Comparison of ENCODE assay signal across 8 cellular contexts in the genomic region with DNA sequence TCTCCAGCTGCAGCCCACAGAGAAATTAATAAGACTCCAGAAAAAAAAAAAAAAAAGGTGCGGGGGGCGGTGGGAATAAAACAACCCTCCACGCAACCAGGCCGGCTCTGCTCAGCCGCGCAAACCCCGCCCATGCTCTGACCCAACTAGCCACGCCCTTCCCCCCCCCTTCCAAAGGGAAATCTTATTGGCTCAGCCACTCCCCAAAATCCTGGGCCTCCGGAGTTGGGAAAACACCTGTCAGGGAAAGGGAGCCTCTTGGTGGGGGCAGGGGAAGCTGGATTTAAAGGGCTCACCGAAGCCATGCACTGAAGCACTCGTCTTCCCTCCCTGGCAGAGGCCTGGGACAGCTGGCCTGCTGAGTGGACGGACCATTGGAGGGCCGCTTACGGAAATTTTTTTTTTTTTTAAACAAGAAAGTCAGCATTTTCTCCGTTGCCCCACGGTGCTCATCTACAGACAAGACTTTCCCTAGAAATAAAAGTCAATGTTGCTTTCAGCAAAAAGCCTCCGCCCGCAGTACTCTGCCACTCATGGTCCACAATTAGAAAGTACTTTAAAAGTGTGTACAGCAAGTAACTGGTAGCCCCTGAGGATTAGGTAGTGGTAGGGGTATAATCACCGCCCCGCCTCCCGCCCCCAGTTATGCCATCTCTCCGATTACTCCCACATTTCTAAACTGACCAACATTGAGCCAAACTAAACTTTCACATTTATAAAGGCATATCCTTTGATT. TPM values are rescaled to one million over a fixed set of nuclear protein-coding genes. Genes with fewer than 3 reads are reported as not detected.
A peak's percentile ranks its signal among the peaks of the same experiment; 100 is the strongest.
DNase-seq lines count a peak whose midpoint lies in the region; ATAC-seq and TF ChIP-seq lines count a peak whose summit lies in the region.

No MANE protein-coding gene starts in this region.

- H3K4me3 ChIP-seq in liver (ENCODE audit: low read depth in 1 of 3, low read length in 3 of 3) (peak overlapping the region; percentile 56 to 71 (median 59)), suprapubic skin (peak overlapping the region; percentile 70)

- no peak for TF ChIP-seq EP300 in suprapubic skin (IDR thresholded peaks at IDR 0.05)

- H3K4me1 ChIP-seq in liver (ENCODE audit: control insufficient read depth in 4 of 4, insufficient read depth in 4 of 4, low read length in 3 of 4) (peaks cover 11 to 30% (median 22%) of the 10 kb centered on the region in 4 donors), suprapubic skin (peaks cover 32% of the 10 kb centered on the region)

- ATAC-seq in GM19455 (IDR thresholded peaks at IDR 0.05; ENCODE audit: unreplicated experiment) = no peak

- WGBS in liver = 41% methylated on average over 22 of the region's 22 CpGs
- WGBS in suprapubic skin = 33% methylated on average over 22 of the region's 22 CpGs

- BruUV-seq in Calu3 (replicated peaks; lab: Mats Ljungman, UMichigan) = no TSS peak

- no peak overlapping the region for H3K9ac ChIP-seq in liver (ENCODE audit: low read depth in 1 of 2, low read length in 2 of 2)

- no peak for TF ChIP-seq RAD21 in liver (IDR thresholded peaks at IDR 0.05)

- no peaks in the 10 kb centered on the region for H3K9me3 ChIP-seq in liver (ENCODE audit: control insufficient read depth in 4 of 4, low read length in 3 of 4)
- no peaks in the 10 kb centered on the region for H3K9me3 ChIP-seq in suprapubic skin

- H3K36me3 Mint-ChIP-seq in Calu3 (ENCODE audit: insufficient read depth, unreplicated experiment) (peaks cover 33% of the 10 kb centered on the region), chondrocyte (ENCODE audit: low read depth) (no peaks in the 10 kb centered on the region)
- no peaks in the 10 kb centered on the region for H3K36me3 Mint-ChIP-seq in activated CD4-positive, alpha-beta T cell treated with anti-CD3 and anti-CD28 coated beads, Interleukin-2, amount 10 ng/mL, durations not matched to agents 24 days and 14 days (ENCODE audit: low read depth)

- H3K27ac ChIP-seq in liver (ENCODE audit: low read depth in 1 of 2, low read length in 2 of 2) (no peak overlapping the region), suprapubic skin (no peak overlapping the region)

- CTCF ChIA-PET in Calu3 (lab: Charles Lee) = interaction anchor here (0.5 to 0.6 kb wide), 2 partner anchors 341 to 1202 kb away, joined by 3 to 4 read pairs; no protein-coding TSS in a partner anchor

- H3K27me3 ChIP-seq in liver (ENCODE audit: control insufficient read depth in 4 of 4, insufficient read depth in 4 of 4, low read length in 3 of 4) (peaks cover 0 to 12% (median 6%) of the 10 kb centered on the region in 4 donors), suprapubic skin (peaks cover 39% of the 10 kb centered on the region)

- TF ChIP-seq CTCF in Calu3 (IDR thresholded peaks at IDR 0.05; ENCODE audit: unreplicated experiment) = no peak
- TF ChIP-seq CTCF in chondrocyte (IDR thresholded peaks at IDR 0.05) = no peak
- no peak for TF ChIP-seq CTCF in liver (IDR thresholded peaks at IDR 0.05; ENCODE audit: low read depth, low read length, missing input control)
- TF ChIP-seq CTCF in suprapubic skin (IDR thresholded peaks at IDR 0.05) = no peak

- H3K27me3 Mint-ChIP-seq in Calu3 (ENCODE audit: unreplicated experiment) (no peaks in the 10 kb centered on the region), chondrocyte (ENCODE audit: low read depth) (peaks cover 16% of the 10 kb centered on the region)
- H3K27me3 Mint-ChIP-seq in activated CD4-positive, alpha-beta T cell treated with anti-CD3 and anti-CD28 coated beads, Interleukin-2, amount 10 ng/mL, durations not matched to agents 24 days and 14 days = peaks cover 55% of the 10 kb centered on the region

- H3K27ac Mint-ChIP-seq in Calu3 (ENCODE audit: unreplicated experiment) (peak overlapping the region; percentile 53), chondrocyte (ENCODE audit: unreplicated experiment) (no peak overlapping the region)
- no peak overlapping the region for H3K27ac Mint-ChIP-seq in activated CD4-positive, alpha-beta T cell treated with anti-CD3 and anti-CD28 coated beads, Interleukin-2, amount 10 ng/mL, durations not matched to agents 24 days and 14 days

- DNase-seq in Calu3 (peak; percentile 80), NCI-H2171 (lab: John Stamatoyannopoulos, UW) (peak; percentile 62), chondrocyte (ENCODE audit: low spot score) (no peak), suprapubic skin (ENCODE audit: low spot score in 2 of 2) (peak in 1 of 2 donors; percentile 77), CD1c-positive myeloid dendritic cell (ENCODE audit: extremely low spot score) (no peak)
- DNase-seq in activated CD4-positive, alpha-beta T cell treated with anti-CD3 and anti-CD28 coated beads, Interleukin-2, amount 10 ng/mL, durations not matched to agents 24 days and 14 days = no peak

- H3K9me3 Mint-ChIP-seq in Calu3 (ENCODE audit: low read depth, unreplicated experiment) = no peaks in the 10 kb centered on the region
- no peaks in the 10 kb centered on the region for H3K9me3 Mint-ChIP-seq in chondrocyte (ENCODE audit: low read depth)
- H3K9me3 Mint-ChIP-seq in activated CD4-positive, alpha-beta T cell treated with anti-CD3 and anti-CD28 coated beads, Interleukin-2, amount 10 ng/mL, durations not matched to agents 24 days and 14 days = peaks cover 4% of the 10 kb centered on the region

- no peak for TF ChIP-seq POLR2A in suprapubic skin (IDR thresholded peaks at IDR 0.05)

- intact Hi-C loops in Calu3 (cut with micrococcal nuclease; ENCODE audit: unreplicated experiment) = no loop called here
- intact Hi-C loops in activated CD4-positive, alpha-beta T cell treated with anti-CD3 and anti-CD28 coated beads, Interleukin-2, amount 10 ng/mL, durations not matched to agents 24 days and 14 days (cut with micrococcal nuclease) = loop anchor here (2.0 kb wide), 1 partner anchor 613 kb away; no protein-coding TSS in a partner anchor

- H3K4me1 Mint-ChIP-seq in Calu3 (ENCODE audit: low read depth, unreplicated experiment) (peaks cover 17% of the 10 kb centered on the region), chondrocyte (ENCODE audit: low read depth) (peaks cover 19% of the 10 kb centered on the region)
- peaks cover 7% of the 10 kb centered on the region for H3K4me1 Mint-ChIP-seq in activated CD4-positive, alpha-beta T cell treated with anti-CD3 and anti-CD28 coated beads, Interleukin-2, amount 10 ng/mL, durations not matched to agents 24 days and 14 days

- H3K36me3 ChIP-seq in liver (ENCODE audit: control insufficient read depth in 4 of 4, insufficient read depth in 3 of 4, low read depth in 1 of 4, low read length in 3 of 4) (no peaks in the 10 kb centered on the region), suprapubic skin (no peaks in the 10 kb centered on the region)

- peak overlapping the region; percentile 94 for H3K4me3 Mint-ChIP-seq in Calu3 (ENCODE audit: low read depth, unreplicated experiment)
- H3K4me3 Mint-ChIP-seq in chondrocyte (ENCODE audit: unreplicated experiment) = peak overlapping the region; percentile 87
- no peak overlapping the region for H3K4me3 Mint-ChIP-seq in activated CD4-positive, alpha-beta T cell treated with anti-CD3 and anti-CD28 coated beads, Interleukin-2, amount 10 ng/mL, durations not matched to agents 24 days and 14 days

TF ChIP-seq in liver, 16 proteins besides CTCF, POLR2A, EP300 and RAD21 (continues in another document):
- TF ChIP-seq TAF1 (conservative IDR thresholded peaks at IDR 0.05) (no peak), EGR1 (IDR thresholded peaks at IDR 0.05; ENCODE audit: low read depth in 2 of 2) (no peak), SP1 (IDR thresholded peaks at IDR 0.05) (no peak), NR2F2 (IDR thresholded peaks at IDR 0.05) (no peak), GABPA (IDR thresholded peaks at IDR 0.05 in 1 of 2, conservative IDR thresholded peaks at IDR 0.05 in 1 of 2) (no peak), FOXA1 (IDR thresholded peaks at IDR 0.05) (no peak), YY1 (IDR thresholded peaks at IDR 0.05) (no peak)
- TF ChIP-seq, protein P1, sequence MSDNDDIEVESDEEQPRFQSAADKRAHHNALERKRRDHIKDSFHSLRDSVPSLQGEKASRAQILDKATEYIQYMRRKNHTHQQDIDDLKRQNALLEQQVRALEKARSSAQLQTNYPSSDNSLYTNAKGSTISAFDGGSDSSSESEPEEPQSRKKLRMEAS (IDR thresholded peaks at IDR 0.05) = no peak
- TF ChIP-seq, protein P2, sequence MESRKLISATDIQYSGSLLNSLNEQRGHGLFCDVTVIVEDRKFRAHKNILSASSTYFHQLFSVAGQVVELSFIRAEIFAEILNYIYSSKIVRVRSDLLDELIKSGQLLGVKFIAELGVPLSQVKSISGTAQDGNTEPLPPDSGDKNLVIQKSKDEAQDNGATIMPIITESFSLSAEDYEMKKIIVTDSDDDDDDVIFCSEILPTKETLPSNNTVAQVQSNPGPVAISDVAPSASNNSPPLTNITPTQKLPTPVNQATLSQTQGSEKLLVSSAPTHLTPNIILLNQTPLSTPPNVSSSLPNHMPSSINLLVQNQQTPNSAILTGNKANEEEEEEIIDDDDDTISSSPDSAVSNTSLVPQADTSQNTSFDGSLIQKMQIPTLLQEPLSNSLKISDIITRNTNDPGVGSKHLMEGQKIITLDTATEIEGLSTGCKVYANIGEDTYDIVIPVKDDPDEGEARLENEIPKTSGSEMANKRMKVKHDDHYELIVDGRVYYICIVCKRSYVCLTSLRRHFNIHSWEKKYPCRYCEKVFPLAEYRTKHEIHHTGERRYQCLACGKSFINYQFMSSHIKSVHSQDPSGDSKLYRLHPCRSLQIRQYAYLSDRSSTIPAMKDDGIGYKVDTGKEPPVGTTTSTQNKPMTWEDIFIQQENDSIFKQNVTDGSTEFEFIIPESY (IDR thresholded peaks at IDR 0.05) = no peak
- TF ChIP-seq, protein P3, sequence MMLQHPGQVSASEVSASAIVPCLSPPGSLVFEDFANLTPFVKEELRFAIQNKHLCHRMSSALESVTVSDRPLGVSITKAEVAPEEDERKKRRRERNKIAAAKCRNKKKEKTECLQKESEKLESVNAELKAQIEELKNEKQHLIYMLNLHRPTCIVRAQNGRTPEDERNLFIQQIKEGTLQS (IDR thresholded peaks at IDR 0.05) = no peak

RNA-seq across cellular contexts. Expression of a gene that starts 0.7 kb away (rescaled TPM):
- total RNA-seq in Calu3 (2022) = 2.2 and 2.9 TPM in 2 replicates
- total RNA-seq in chondrocyte = 0.77 to 4.1 TPM (median 1.3 TPM) in 3 replicates
- total RNA-seq in liver = under 1 TPM in 1 of 2 donors, not detected in 1; 0.42 TPM
- polyA plus RNA-seq in liver = under 1 TPM in 1 of 2 donors, not detected in 1; 0.03 TPM
- total RNA-seq in suprapubic skin = 1 to 10 TPM in 3 of 4 donors, under 1 TPM in 1; 0.95 to 6.4 (median 1.5) TPM
- total RNA-seq in activated CD4-positive, alpha-beta T cell treated with anti-CD3 and anti-CD28 coated beads, Interleukin-2, amount 10 ng/mL, durations not matched to agents 24 days and 14 days = not detected in 2 replicates

Comparison
In these comparisons a context has a peak if more than half of its experiments do, and no peak if none do; other contexts are left out.
1. DNase-seq: peak in Calu3 (single experiment) and NCI-H2171 (single experiment); none in chondrocyte (single experiment), CD1c-positive myeloid dendritic cell (single experiment) and activated CD4-positive, alpha-beta T cell treated with anti-CD3 and anti-CD28 coated beads, Interleukin-2, amount 10 ng/mL, durations not matched to agents 24 days and 14 days (single experiment).